Comparison of ENCODE assay signal across 1 cellular context in genomic region chr3:117628896-117629295, GRCh38.
TF ChIP-seq lines count a peak whose summit lies in the region.

No MANE protein-coding gene starts in this region.

TF ChIP-seq in SK-N-SH treated with all-trans-retinoic acid at 6 μM for 48 hours, 23 proteins besides CTCF, POLR2A, EP300 and RAD21 (continued from another document):
- TF ChIP-seq TCF4 (CRISPR knock-in tag; IDR thresholded peaks at IDR 0.05; ENCODE audit: borderline replicate concordance) (peak; percentile 31), CSDC2 (CRISPR knock-in tag; IDR thresholded peaks at IDR 0.05) (no peak), POU6F1 (CRISPR knock-in tag; IDR thresholded peaks at IDR 0.05; ENCODE audit: borderline replicate concordance, low read depth) (no peak), TOX (CRISPR knock-in tag; IDR thresholded peaks at IDR 0.05; ENCODE audit: borderline replicate concordance) (no peak), OSR1 (CRISPR knock-in tag; IDR thresholded peaks at IDR 0.05) (no peak), GLIS3 (CRISPR knock-in tag; IDR thresholded peaks at IDR 0.05) (no peak), ZNF70 (CRISPR knock-in tag; IDR thresholded peaks at IDR 0.05) (no peak), ARNTL (CRISPR knock-in tag; IDR thresholded peaks at IDR 0.05; ENCODE audit: borderline replicate concordance, low read depth) (no peak)
